17 cellular contexts compared by ENCODE assay signal in the genomic region with DNA sequence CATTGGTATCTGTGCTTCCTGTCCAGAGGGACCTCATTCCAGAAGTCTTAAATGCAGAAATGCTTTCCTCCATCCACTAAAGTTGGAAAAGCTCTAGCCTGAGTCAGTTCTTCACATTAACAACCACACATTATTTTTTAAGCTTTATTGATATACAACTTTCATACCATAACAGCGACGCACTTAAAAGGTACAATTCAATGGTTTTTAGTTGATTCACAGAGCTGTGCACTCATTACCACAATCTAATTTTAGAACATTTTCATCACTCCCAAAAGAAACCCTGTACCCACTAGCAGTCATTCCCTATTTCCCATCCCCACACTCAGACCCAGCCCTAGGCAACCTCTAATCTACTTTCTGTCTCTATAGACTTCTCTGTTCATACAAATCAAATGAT. TPM values are rescaled to one million over a fixed set of nuclear protein-coding genes. Genes with fewer than 3 reads are reported as not detected.
DNase-seq lines count a peak whose midpoint lies in the region; ATAC-seq and TF ChIP-seq lines count a peak whose summit lies in the region.
"Had no signal": no experiment of that assay in that cellular context is flagged by ENCODE, and none has a peak within 500 bp of the region (broad histone marks: within the 10 kb centered on the region; RNA-seq: fewer than 3 reads in every experiment).

No MANE protein-coding gene starts in this region.

- H3K4me1 Mint-ChIP-seq in HFFc6 (ENCODE audit: low read depth) (peaks cover 10% of the 10 kb centered on the region; the same call in 1 of the 2 replicates), glutamatergic neuron (ENCODE audit: low read depth, unreplicated experiment) (peaks cover 37% of the 10 kb centered on the region)
- H3K4me1 Mint-ChIP-seq: CD14-positive monocyte; CD4-positive, alpha-beta memory T cell; CD4-positive, CD25-positive, alpha-beta regulatory T cell; CD8-positive, alpha-beta memory T cell had no signal

- no peak for TF ChIP-seq CTCF in HFFc6 (IDR thresholded peaks at IDR 0.05)
- no peak for TF ChIP-seq CTCF in glutamatergic neuron (IDR thresholded peaks at IDR 0.05; ENCODE audit: partially characterized antibody, unreplicated experiment)

- H3K4me3 Mint-ChIP-seq in HFFc6, result no peak overlapping the region
- peak overlapping the region; percentile 7 for H3K4me3 Mint-ChIP-seq in glutamatergic neuron (ENCODE audit: unreplicated experiment)
- H3K4me3 Mint-ChIP-seq: CD14-positive monocyte; CD4-positive, alpha-beta memory T cell; CD4-positive, CD25-positive, alpha-beta regulatory T cell; CD8-positive, alpha-beta memory T cell had no signal

- peak overlapping the region; percentile 22; the same call in 1 of the 2 replicates for H3K27ac Mint-ChIP-seq in HFFc6
- peak overlapping the region; percentile 20 for H3K27ac Mint-ChIP-seq in glutamatergic neuron (ENCODE audit: unreplicated experiment)
- H3K27ac Mint-ChIP-seq in activated naive CD4-positive, alpha-beta T cell treated with anti-CD3 and anti-CD28 coated beads, Interleukin-2, amount 50 U/mL, for 72 hours, result no peak overlapping the region
- H3K27ac Mint-ChIP-seq: CD14-positive monocyte; CD4-positive, alpha-beta memory T cell; CD4-positive, CD25-positive, alpha-beta regulatory T cell; CD8-positive, alpha-beta memory T cell had no signal

- no peaks in the 10 kb centered on the region for H3K36me3 Mint-ChIP-seq in HFFc6 (ENCODE audit: low read depth)
- H3K36me3 Mint-ChIP-seq in glutamatergic neuron (ENCODE audit: unreplicated experiment), result no peaks in the 10 kb centered on the region
- no peaks in the 10 kb centered on the region for H3K36me3 Mint-ChIP-seq in activated naive CD4-positive, alpha-beta T cell treated with anti-CD3 and anti-CD28 coated beads, Interleukin-2, amount 50 U/mL, for 72 hours
- H3K36me3 Mint-ChIP-seq: CD14-positive monocyte; CD4-positive, alpha-beta memory T cell; CD4-positive, CD25-positive, alpha-beta regulatory T cell; CD8-positive, alpha-beta memory T cell had no signal

- no peak for ATAC-seq in activated naive CD4-positive, alpha-beta T cell treated with anti-CD3 and anti-CD28 coated beads, Interleukin-2, amount 50 U/mL, for 72 hours

- peaks cover 13% of the 10 kb centered on the region for H3K27me3 Mint-ChIP-seq in HFFc6 (ENCODE audit: insufficient read depth)
- no peaks in the 10 kb centered on the region for H3K27me3 Mint-ChIP-seq in glutamatergic neuron (ENCODE audit: unreplicated experiment)
- H3K27me3 Mint-ChIP-seq: CD8-positive, alpha-beta memory T cell had no signal

- DNase-seq in HFFc6 (no peak), LHCN-M2 (ENCODE audit: low read depth) (peak; percentile 12), glutamatergic neuron (no peak), SW480 (ENCODE audit: low spot score) (no peak), NCI-H2227 treated with DMSO at 0.1 percent for 48 hours (lab: John Stamatoyannopoulos, UW) (no peak)
- no peak for DNase-seq in activated naive CD4-positive, alpha-beta T cell treated with anti-CD3 and anti-CD28 coated beads, Interleukin-2, amount 50 U/mL, for 72 hours (ENCODE audit: low spot score in 2 of 2)
- DNase-seq: 8988T; ACHN; BE2C; C1 segment of cervical spinal cord; CD4-positive, alpha-beta memory T cell; CD4-positive, CD25-positive, alpha-beta regulatory T cell; CD8-positive, alpha-beta memory T cell; COR-L47; DMS79 treated with DMSO at 0.1 percent for 48 hours; GF-D8 had no signal

- H3K9me3 Mint-ChIP-seq in HFFc6 (no peaks in the 10 kb centered on the region), glutamatergic neuron (ENCODE audit: unreplicated experiment) (no peaks in the 10 kb centered on the region)
- H3K9me3 Mint-ChIP-seq in activated naive CD4-positive, alpha-beta T cell treated with anti-CD3 and anti-CD28 coated beads, Interleukin-2, amount 50 U/mL, for 72 hours, result no peaks in the 10 kb centered on the region
- H3K9me3 Mint-ChIP-seq: CD4-positive, alpha-beta memory T cell; CD8-positive, alpha-beta memory T cell had no signal

RNA-seq across cellular contexts. Expression of gene GALNT18, which starts 27.6 kb away (rescaled TPM):
- total RNA-seq in HFFc6 (2021; fragmentation: NEBNext Ultra II Directional; extraction: Animal tissue kit (Norgen Biotek cat#: 25700)), result 10 to 100 TPM in 4 of 6 experiments, 1 to 10 TPM in 2; 2.7 to 13.7 (median 12.4) TPM
- total RNA-seq in LHCN-M2 (2014; rRNA removed) (4.0 and 5.1 TPM in 2 replicates), glutamatergic neuron (ENCODE audit: unreplicated experiment) (76.9 TPM)
- 4.8 TPM for polyA plus RNA-seq in LHCN-M2 (2012)
- total RNA-seq in activated naive CD4-positive, alpha-beta T cell treated with anti-CD3 and anti-CD28 coated beads, Interleukin-2, amount 50 U/mL, for 72 hours, result 10 to 100 TPM in 1 of 2 donors, 1 to 10 TPM in 1; 2.0 to 19.2 TPM
- total RNA-seq: CD4-positive, alpha-beta memory T cell; CD4-positive, CD25-positive, alpha-beta regulatory T cell had no signal
- polyA plus RNA-seq: CD14-positive monocyte; CD4-positive, alpha-beta memory T cell; CD8-positive, alpha-beta memory T cell had no signal

Comparison
In these comparisons a context has a peak if more than half of its experiments do, and no peak if none do; other contexts are left out.
1. H3K27ac Mint-ChIP-seq: peak in HFFc6 (single experiment) and glutamatergic neuron (single experiment); none in activated naive CD4-positive, alpha-beta T cell treated with anti-CD3 and anti-CD28 coated beads, Interleukin-2, amount 50 U/mL, for 72 hours (0 of 2).